In genomic region chr2:64015898-64016297, GRCh38 we compare ENCODE assay signal across 1 cellular context.
TF ChIP-seq lines count a peak whose summit lies in the region.

No MANE protein-coding gene starts in this region.

TF ChIP-seq in HCT116, 20 proteins besides CTCF, POLR2A, EP300 and RAD21 (continued from another document):
- TF ChIP-seq FOSL1 (IDR thresholded peaks at IDR 0.05; ENCODE audit: low read depth) (0 out of 2 replicates have a peak, but pooled peaks have one; percentile 26), TCF7L2 (IDR thresholded peaks at IDR 0.05; ENCODE audit: borderline replicate concordance, extremely low read depth, insufficient read depth, insufficient read length) (no peak), EZH2 (IDR thresholded peaks at IDR 0.05) (no peak), JUND (IDR thresholded peaks at IDR 0.05) (no peak)
TF ChIP-seq in HCT116: peak in this region for 1.
